ENCODE assay signal across 8 cellular contexts in the genomic region with DNA sequence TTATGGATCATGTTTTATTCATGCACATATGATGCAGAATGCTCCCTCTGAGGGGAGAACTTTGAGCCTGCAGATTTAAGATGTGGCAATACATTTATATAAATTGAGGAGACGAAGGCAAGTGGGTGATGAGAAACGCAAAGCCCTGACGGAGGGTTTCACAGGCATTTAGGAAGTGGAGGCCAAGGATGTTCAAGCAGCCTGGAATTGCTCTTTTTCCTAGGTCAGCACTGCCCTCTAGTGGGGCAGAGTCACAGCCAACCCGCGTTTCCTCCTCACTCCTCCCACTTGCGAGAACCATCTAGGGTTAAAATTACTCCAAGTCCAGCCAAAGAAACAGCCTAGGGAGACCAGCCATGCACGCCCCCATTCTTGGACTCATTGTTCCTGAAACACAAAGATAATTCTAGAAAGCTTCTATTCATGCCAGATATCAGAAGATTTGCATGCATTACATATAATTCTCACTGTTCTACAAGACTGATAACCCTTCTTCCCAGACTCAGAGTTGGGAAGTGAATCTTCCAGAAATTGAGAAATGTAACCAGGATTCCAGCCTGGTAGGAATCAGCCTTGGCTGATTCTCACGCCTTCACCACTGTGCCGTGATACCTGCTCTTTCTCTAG.
DNase-seq lines count a peak whose midpoint lies in the region; ATAC-seq and TF ChIP-seq lines count a peak whose summit lies in the region.

No MANE protein-coding gene starts in this region.

- in situ Hi-C loops in SK-MEL-5 (cut with HindIII; ENCODE audit: low pct_unique_long_range_greater_than_20kb, low sequenced_read_pairs): no loop called here

- 23% methylated on average over 9 of the region's 9 CpGs for WGBS in hepatocyte (ENCODE audit: low lambda C conversion rate, missing lambda C conversion rate)

- no peak overlapping the region for H3K4me2 ChIP-seq in hepatocyte

- H3K27ac ChIP-seq in ascending aorta (no peak overlapping the region), hepatocyte (no peak overlapping the region)

- no peak overlapping the region for H2AFZ ChIP-seq in hepatocyte

- H3K9me2 ChIP-seq in hepatocyte (replicated peaks; ENCODE audit: insufficient read depth): no peaks in the 10 kb centered on the region

- H3K9me3 ChIP-seq in ascending aorta: no peaks in the 10 kb centered on the region
- H3K9me3 ChIP-seq in hepatocyte (ENCODE audit: low read depth): no peaks in the 10 kb centered on the region

- H3K4me1 ChIP-seq in ascending aorta: peaks cover 0 to 5% of the 10 kb centered on the region in 2 donors
- H3K4me1 ChIP-seq in hepatocyte (ENCODE audit: insufficient read depth): no peaks in the 10 kb centered on the region

- TF ChIP-seq CTCF in ascending aorta (IDR thresholded peaks at IDR 0.05) (peak; percentile 62 to 80 (median 80)), hepatocyte (IDR thresholded peaks at IDR 0.05; ENCODE audit: poor library complexity) (peak; percentile 83)

- no peaks in the 10 kb centered on the region for H4K20me1 ChIP-seq in hepatocyte (ENCODE audit: insufficient read depth, poor library complexity, severe bottlenecking)

- DNase-seq in AG20443 (ENCODE audit: low spot score): peak; percentile 83
- DNase-seq in LoVo (ENCODE audit: low spot score): peak; percentile 66
- peak; percentile 84 for DNase-seq in SK-MEL-5 (ENCODE audit: low read depth, low spot score)
- peak in 1 of 2 donors; percentile 82 for DNase-seq in ascending aorta (ENCODE audit: low spot score in 2 of 2)
- peak; percentile 77 for DNase-seq in hepatocyte (ENCODE audit: low spot score)
- peak; percentile 35 for DNase-seq in skeletal muscle cell (ENCODE audit: low read depth)

- no peaks in the 10 kb centered on the region for H3K36me3 ChIP-seq in ascending aorta
- no peaks in the 10 kb centered on the region for H3K36me3 ChIP-seq in hepatocyte (replicated peaks; ENCODE audit: insufficient read depth, low read depth)

- no peaks in the 10 kb centered on the region for H3K27me3 ChIP-seq in ascending aorta
- peaks cover 7% of the 10 kb centered on the region for H3K27me3 ChIP-seq in hepatocyte

- H3K4me3 ChIP-seq in ascending aorta (no peak overlapping the region), hepatocyte (no peak overlapping the region), skeletal muscle cell (ENCODE audit: low read depth, low read length) (no peak overlapping the region)

- intact Hi-C loops in ascending aorta (cut with DNase I): loop anchor here (2.0 to 5.0 kb wide), 2 partner anchors 375 to 780 kb away; no protein-coding TSS in a partner anchor

- ATAC-seq in GM18519 (IDR thresholded peaks at IDR 0.05; ENCODE audit: low FRiP score, unreplicated experiment) (peak; percentile 59), GM19328 (IDR thresholded peaks at IDR 0.05; ENCODE audit: unreplicated experiment) (no peak)

- no peaks in the 10 kb centered on the region for H3K79me2 ChIP-seq in hepatocyte
